In the genomic region with DNA sequence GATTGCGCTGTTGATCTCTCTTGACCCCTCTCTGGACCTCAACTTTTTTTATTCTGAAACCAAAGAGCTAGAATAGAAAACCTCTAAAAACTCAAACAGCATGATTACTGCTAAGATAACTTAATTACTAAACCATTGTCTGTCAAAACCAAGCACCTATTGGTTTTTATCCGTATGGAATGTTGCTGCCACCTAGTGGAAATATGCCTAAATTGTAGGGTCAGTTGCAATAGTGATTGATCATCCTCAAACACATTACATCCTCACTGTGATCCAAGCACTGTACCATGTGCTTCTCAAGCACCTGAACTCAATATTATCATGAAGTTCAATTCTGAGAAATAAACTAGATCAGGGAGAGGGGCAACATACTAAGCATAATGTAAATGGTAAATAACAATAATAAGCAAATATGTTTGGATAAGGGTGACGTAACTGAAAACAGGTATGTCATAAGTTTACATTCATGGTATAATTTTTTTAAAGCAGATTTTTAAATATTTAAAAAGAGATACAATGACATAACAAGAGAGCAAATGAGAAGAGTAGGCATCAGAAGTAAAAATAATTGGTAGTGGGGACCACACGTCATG, we compare ENCODE assay signal across 8 cellular contexts. TPM values are rescaled to one million over a fixed set of nuclear protein-coding genes. Genes with fewer than 3 reads are reported as not detected.
A peak's percentile ranks its signal among the peaks of the same experiment; 100 is the strongest.
DNase-seq lines count a peak whose midpoint lies in the region; ATAC-seq, FAIRE-seq and TF ChIP-seq lines count a peak whose summit lies in the region.

No MANE protein-coding gene starts in this region.

- H3K9me3 ChIP-seq in left ventricle myocardium inferior (replicated peaks) (no peaks in the 10 kb centered on the region), H1 (ENCODE audit: insufficient read depth in 2 of 2, low read depth in 1 of 2, low read length in 1 of 2) (no peaks in the 10 kb centered on the region), neuronal stem cell (replicated peaks in 1 of 2; ENCODE audit: control insufficient read depth in 2 of 2, insufficient read depth in 1 of 2, low read depth in 1 of 2, low read length in 2 of 2) (no peaks in the 10 kb centered on the region), ovary (no peaks in the 10 kb centered on the region)

- H3K23me2 ChIP-seq in H1 (ENCODE audit: low read depth, low read length) = peaks cover 2% of the 10 kb centered on the region; the same call in 1 of the 2 replicates

- no peak overlapping the region for H3K14ac ChIP-seq in H1 (ENCODE audit: insufficient read length)
- H3K14ac ChIP-seq in neuronal stem cell (ENCODE audit: low read length) = no peak overlapping the region

- no peaks in the 10 kb centered on the region for H3K79me2 ChIP-seq in H1 (ENCODE audit: control insufficient read depth in 1 of 2, insufficient read depth in 2 of 2, low read length in 2 of 2)

- no peak overlapping the region for H3K4ac ChIP-seq in H1 (replicated peaks; ENCODE audit: insufficient read length, low read depth, low read length)
- no peak overlapping the region for H3K4ac ChIP-seq in neuronal stem cell (ENCODE audit: low read length)

- H2BK120ac ChIP-seq in H1 (replicated peaks; ENCODE audit: low read depth, low read length) (no peak overlapping the region), neuronal stem cell (ENCODE audit: low read depth, low read length) (no peak overlapping the region)

- H4K5ac ChIP-seq in H1 (ENCODE audit: insufficient read length, low read depth, low read length) = no peak overlapping the region

- H2BK12ac ChIP-seq in H1 (ENCODE audit: low read depth, low read length) = no peak overlapping the region
- no peak overlapping the region for H2BK12ac ChIP-seq in neuronal stem cell (ENCODE audit: low read length)

- no peak overlapping the region for H2BK15ac ChIP-seq in H1 (ENCODE audit: low read length)
- H2BK15ac ChIP-seq in neuronal stem cell (ENCODE audit: low read length) = no peak overlapping the region

- no peak overlapping the region for H2BK5ac ChIP-seq in H1 (ENCODE audit: low read depth, low read length)
- H2BK5ac ChIP-seq in neuronal stem cell (ENCODE audit: low read length) = no peak overlapping the region

- TF ChIP-seq EP300 in H1 (IDR thresholded peaks at IDR 0.05; ENCODE audit: borderline replicate concordance in 1 of 2, low read depth in 2 of 2, low read length in 2 of 2) = no peak
- TF ChIP-seq EP300 in ovary (IDR thresholded peaks at IDR 0.05) = no peak

- no peak overlapping the region for H3K9ac ChIP-seq in H1 (replicated peaks in 1 of 4; ENCODE audit: extremely low read depth in 1 of 4, low read depth in 3 of 4, low read length in 3 of 4)
- H3K9ac ChIP-seq in neuronal stem cell (ENCODE audit: low read depth, low read length, poor library complexity) = no peak overlapping the region

- no peaks in the 10 kb centered on the region for H3K4me1 ChIP-seq in left ventricle myocardium inferior
- peaks cover 3 to 5% (median 4%) of the 10 kb centered on the region in 4 experiments; a peak in 6 of 7 replicates for H3K4me1 ChIP-seq in H1 (replicated peaks in 1 of 4; ENCODE audit: control insufficient read depth in 3 of 4, insufficient read depth in 4 of 4, low read length in 3 of 4)
- peaks cover 6% of the 10 kb centered on the region in 2 donors for H3K4me1 ChIP-seq in neuronal stem cell (ENCODE audit: control insufficient read depth in 2 of 2, insufficient read depth in 1 of 2, low read depth in 1 of 2, low read length in 2 of 2)
- no peaks in the 10 kb centered on the region for H3K4me1 ChIP-seq in ovary (ENCODE audit: insufficient read depth)

- H3K23ac ChIP-seq in H1 (ENCODE audit: insufficient read length) (no peak overlapping the region), neuronal stem cell (ENCODE audit: low read depth, low read length, poor library complexity) (no peak overlapping the region)

- FAIRE-seq in H1 (lab: Jason Lieb, UNC) = peak; percentile 98

- intact Hi-C loops in left ventricle myocardium inferior (cut with micrococcal nuclease) = loop anchor here (10.0 kb wide), 1 partner anchor 255 kb away; a partner anchor contains a TSS
- intact Hi-C loops in left cardiac atrium (cut with DNase I) = loop anchor here in 1 of 2 donors (10.0 kb wide), 1 partner anchor 235 kb away; no protein-coding TSS in a partner anchor
- intact Hi-C loops in ovary (cut with DNase I) = no loop called here

- H4K91ac ChIP-seq in H1 (replicated peaks; ENCODE audit: insufficient read length, low read length) (no peak overlapping the region), neuronal stem cell (ENCODE audit: low read depth, low read length, poor library complexity) (no peak overlapping the region)

- ATAC-seq in left cardiac atrium = no peak
- ATAC-seq in GM21786 (IDR thresholded peaks at IDR 0.05; ENCODE audit: unreplicated experiment) = peak; percentile 70
- ATAC-seq in SK-N-SH treated with all-trans-retinoic acid at 6 μM for 48 hours = peak; percentile 61

- H2AFZ ChIP-seq in H1 (ENCODE audit: low read length) (no peak overlapping the region), neuronal stem cell (ENCODE audit: low read length) (no peak overlapping the region)

- DNase-seq in left ventricle myocardium inferior (no peak), left cardiac atrium (no peak), LNCaP clone FGC (ENCODE audit: low read depth) (peak; percentile 32), H1 (ENCODE audit: low read depth in 1 of 2, low spot score in 2 of 2) (peak in 1 of 2 experiments; percentile 48), neuronal stem cell (ENCODE audit: low spot score) (peak; percentile 76), ovary (no peak)

- H2AK5ac ChIP-seq in H1 (ENCODE audit: low read depth, low read length) (no peak overlapping the region), neuronal stem cell (ENCODE audit: low read depth, low read length) (no peak overlapping the region)

- no peak overlapping the region for H3K56ac ChIP-seq in H1 (replicated peaks; ENCODE audit: insufficient read length, low read depth, low read length)

- H3K79me1 ChIP-seq in H1 (ENCODE audit: low read depth, low read length) = no peaks in the 10 kb centered on the region
- no peaks in the 10 kb centered on the region for H3K79me1 ChIP-seq in neuronal stem cell (ENCODE audit: low read depth, low read length)

- peak; percentile 67 for TF ChIP-seq CTCF in left ventricle myocardium inferior (IDR thresholded peaks at IDR 0.05; ENCODE audit: borderline replicate concordance)
- peak; percentile 81 for TF ChIP-seq CTCF in LNCaP clone FGC (IDR thresholded peaks at IDR 0.05; ENCODE audit: control insufficient read depth, extremely low read depth, insufficient read depth)
- TF ChIP-seq CTCF in H1 (IDR thresholded peaks at IDR 0.05; ENCODE audit: control extremely low read depth in 1 of 3, insufficient read depth in 1 of 3, low read depth in 1 of 3, low read length in 3 of 3) = peak in 2 of 3 experiments; percentile 66 to 84; a peak in 2 of 4 replicates
- TF ChIP-seq CTCF in ovary (IDR thresholded peaks at IDR 0.05) = peak in 1 of 3 donors; percentile 8

- peaks cover 14% of the 10 kb centered on the region for H3K27me3 ChIP-seq in left ventricle myocardium inferior (ENCODE audit: low read depth)
- no peaks in the 10 kb centered on the region for H3K27me3 ChIP-seq in H1 (replicated peaks in 1 of 4; ENCODE audit: control insufficient read depth in 3 of 4, extremely low read depth in 1 of 4, insufficient read depth in 3 of 4, low read length in 3 of 4)
- H3K27me3 ChIP-seq in neuronal stem cell (ENCODE audit: control insufficient read depth in 3 of 3, insufficient read depth in 3 of 3, low read depth in 1 of 3, low read length in 3 of 3) = no peaks in the 10 kb centered on the region
- H3K27me3 ChIP-seq in ovary = no peaks in the 10 kb centered on the region

- no peaks in the 10 kb centered on the region for H4K20me1 ChIP-seq in H1 (replicated peaks in 1 of 2; ENCODE audit: control insufficient read depth in 1 of 2, insufficient read depth in 2 of 2, low read length in 2 of 2)

- TF ChIP-seq POLR2A in H1 (IDR thresholded peaks at IDR 0.05; ENCODE audit: control extremely low read depth in 1 of 2, low read depth in 2 of 2, low read length in 2 of 2) (no peak), ovary (IDR thresholded peaks at IDR 0.05) (no peak)

- POLR2A ChIA-PET in H1 (lab: Charles Lee; ENCODE audit: partially characterized antibody) = no interaction called here

- 67% methylated on average over 4 of the region's 4 CpGs; no CpG with 5 or more reads in 1 of the 2 experiments for WGBS in H1 (ENCODE audit: extremely low coverage in 1 of 2, insufficient coverage in 1 of 2, insufficient read length in 1 of 2, insufficient replicate concordance in 2 of 2, low coverage in 1 of 2, low lambda C conversion rate in 2 of 2, missing lambda C conversion rate in 1 of 2), 2 experiments
- WGBS in neuronal stem cell (ENCODE audit: extremely low coverage in 2 of 2, insufficient read length in 2 of 2, insufficient replicate concordance in 1 of 2), 2 donors = no CpG with 5 or more reads among the region's 4 CpGs
- WGBS in ovary, 3 donors = 60 to 67% (median 66%) methylated on average over 4 of the region's 4 CpGs

- H3K18ac ChIP-seq in H1 (ENCODE audit: extremely low read depth, low read length) (no peak overlapping the region), neuronal stem cell (ENCODE audit: low read length) (no peak overlapping the region)

- H4K8ac ChIP-seq in H1 (ENCODE audit: extremely low read depth, insufficient read depth, low read length) (no peak overlapping the region), neuronal stem cell (ENCODE audit: low read depth, low read length) (no peak overlapping the region)

- CTCF ChIA-PET in H1 (lab: Charles Lee; ENCODE audit: partially characterized antibody) = interaction anchor here (0.6 to 7.4 kb wide), 31 partner anchors 10 to 647 kb away, joined by 3 to 74 read pairs (median 4); a partner anchor contains a TSS

- H2BK20ac ChIP-seq in H1 (ENCODE audit: low read length) = no peak overlapping the region

- H3K4me2 ChIP-seq in H1 (ENCODE audit: insufficient read depth in 1 of 2, low read depth in 2 of 2, low read length in 2 of 2) (no peak overlapping the region), neuronal stem cell (ENCODE audit: insufficient read depth, low read length, poor library complexity, severe bottlenecking) (no peak overlapping the region)

- H3K4me3 ChIP-seq in left ventricle myocardium inferior = no peak overlapping the region
- H3K4me3 ChIP-seq in LNCaP clone FGC (ENCODE audit: low read depth, low read length) = no peak overlapping the region
- no peak overlapping the region for H3K4me3 ChIP-seq in H1 (ENCODE audit: extremely low read depth in 1 of 4, insufficient read depth in 2 of 4, low read depth in 3 of 4, low read length in 4 of 4)
- H3K4me3 ChIP-seq in neuronal stem cell (ENCODE audit: low read length in 2 of 2) = no peak overlapping the region
- H3K4me3 ChIP-seq in ovary = no peak overlapping the region

- no peak overlapping the region for H3K27ac ChIP-seq in left ventricle myocardium inferior (replicated peaks)
- no peak overlapping the region for H3K27ac ChIP-seq in H1 (ENCODE audit: low read depth, low read length)
- no peak overlapping the region for H3K27ac ChIP-seq in neuronal stem cell (replicated peaks; ENCODE audit: low read length)
- H3K27ac ChIP-seq in ovary = no peak overlapping the region

- no peaks in the 10 kb centered on the region for H3K36me3 ChIP-seq in left ventricle myocardium inferior
- H3K36me3 ChIP-seq in H1 (ENCODE audit: control insufficient read depth in 2 of 4, insufficient read depth in 4 of 4, low read length in 3 of 4) = no peaks in the 10 kb centered on the region
- H3K36me3 ChIP-seq in neuronal stem cell (replicated peaks in 1 of 2; ENCODE audit: control insufficient read depth in 2 of 2, insufficient read depth in 2 of 2, low read length in 2 of 2) = no peaks in the 10 kb centered on the region
- H3K36me3 ChIP-seq in ovary = no peaks in the 10 kb centered on the region

- TF ChIP-seq RAD21 in H1 (IDR thresholded peaks at IDR 0.05 in 1 of 2, conservative IDR thresholded peaks at IDR 0.05 in 1 of 2; ENCODE audit: low read depth in 2 of 2, low read length in 2 of 2) = peak; percentile 92

RNA-seq across cellular contexts. Expression of a gene that starts 3.8 kb away (rescaled TPM):
- total RNA-seq in left ventricle myocardium inferior (not detected), left cardiac atrium (not detected), ovary (not detected)
- total RNA-seq in H1 (2021; fragmentation: NEBNext Ultra II Directional; extraction: Animal tissue kit (Norgen Biotek cat#: 25700)) = not detected in 2 replicates
- polyA plus RNA-seq in H1 (2011; rRNA removed) (not detected in 2 replicates), ovary (not detected)
- 0.01 TPM for polyA plus RNA-seq in H1 (2011; cell fraction: cytosol; rRNA removed)
- polyA plus RNA-seq in H1 (2011; cell fraction: nucleus; rRNA removed) = not detected
- polyA plus RNA-seq in H1 (2012, experiment 1 of 2) = not detected in 4 replicates
- not detected for polyA plus RNA-seq in H1 (2012, experiment 2 of 2)
- polyA plus RNA-seq in H1 (2013, experiment 1 of 2) = under 0.01 TPM
- 0.02 TPM for polyA plus RNA-seq in H1 (2013, experiment 2 of 2)
- polyA minus RNA-seq in H1 (2011; rRNA and poly(A)+ RNA removed) = not detected in 2 replicates
- polyA minus RNA-seq in H1 (2011; cell fraction: cytosol; rRNA and poly(A)+ RNA removed) = not detected
- polyA minus RNA-seq in H1 (2011; cell fraction: nucleus; rRNA and poly(A)+ RNA removed) = not detected
- not detected for polyA plus RNA-seq in neuronal stem cell (2013, experiment 1 of 2)
- polyA plus RNA-seq in neuronal stem cell (2013, experiment 2 of 2) = under 0.01 TPM

RNA-seq across cellular contexts. Expression of a gene that starts 6.2 kb away (rescaled TPM):
- total RNA-seq in left ventricle myocardium inferior = not detected
- not detected for total RNA-seq in left cardiac atrium
- not detected in 2 replicates for total RNA-seq in H1 (2021; fragmentation: NEBNext Ultra II Directional; extraction: Animal tissue kit (Norgen Biotek cat#: 25700))
- 0.05 TPM in 1 of 2 replicates, not detected in the other for polyA plus RNA-seq in H1 (2011; rRNA removed)
- polyA plus RNA-seq in H1 (2011; cell fraction: cytosol; rRNA removed) = 0.03 TPM
- polyA plus RNA-seq in H1 (2011; cell fraction: nucleus; rRNA removed) = 0.21 TPM
- polyA plus RNA-seq in H1 (2012, experiment 1 of 2) = not detected in 4 replicates
- not detected for polyA plus RNA-seq in H1 (2012, experiment 2 of 2)
- polyA plus RNA-seq in H1 (2013, experiment 1 of 2) = under 0.01 TPM
- 0.04 TPM for polyA plus RNA-seq in H1 (2013, experiment 2 of 2)
- 0.16 and 1.0 TPM in 2 replicates for polyA minus RNA-seq in H1 (2011; rRNA and poly(A)+ RNA removed)
- not detected for polyA minus RNA-seq in H1 (2011; cell fraction: cytosol; rRNA and poly(A)+ RNA removed)
- polyA minus RNA-seq in H1 (2011; cell fraction: nucleus; rRNA and poly(A)+ RNA removed) = 0.10 TPM
- polyA plus RNA-seq in neuronal stem cell (2013, experiment 1 of 2) = 0.24 TPM
- 0.19 TPM for polyA plus RNA-seq in neuronal stem cell (2013, experiment 2 of 2)
- total RNA-seq in ovary = not detected
- polyA plus RNA-seq in ovary = not detected

RNA-seq across cellular contexts. Expression of a gene that starts 26.7 kb away (rescaled TPM):
- total RNA-seq in left ventricle myocardium inferior = not detected
- not detected for total RNA-seq in left cardiac atrium
- not detected in 2 replicates for total RNA-seq in H1 (2021; fragmentation: NEBNext Ultra II Directional; extraction: Animal tissue kit (Norgen Biotek cat#: 25700))
- polyA plus RNA-seq in H1 (2011; rRNA removed) = not detected in 2 replicates
- polyA plus RNA-seq in H1 (2011; cell fraction: cytosol; rRNA removed) = not detected
- polyA plus RNA-seq in H1 (2011; cell fraction: nucleus; rRNA removed) = not detected
- polyA plus RNA-seq in H1 (2012, experiment 1 of 2) = not detected in 4 replicates
- polyA plus RNA-seq in H1 (2012, experiment 2 of 2) = not detected
- polyA plus RNA-seq in H1 (2013, experiment 1 of 2) = not detected
- not detected for polyA plus RNA-seq in H1 (2013, experiment 2 of 2)
- not detected in 2 replicates for polyA minus RNA-seq in H1 (2011; rRNA and poly(A)+ RNA removed)
- polyA minus RNA-seq in H1 (2011; cell fraction: cytosol; rRNA and poly(A)+ RNA removed) = not detected
- polyA minus RNA-seq in H1 (2011; cell fraction: nucleus; rRNA and poly(A)+ RNA removed) = not detected
- not detected for polyA plus RNA-seq in neuronal stem cell (2013, experiment 1 of 2)
- not detected for polyA plus RNA-seq in neuronal stem cell (2013, experiment 2 of 2)
- not detected for total RNA-seq in ovary
- polyA plus RNA-seq in ovary = not detected

RNA-seq across cellular contexts. Expression of a gene that starts 43.1 kb away (rescaled TPM):
- total RNA-seq in left ventricle myocardium inferior (not detected), left cardiac atrium (not detected), ovary (not detected)
- total RNA-seq in H1 (2021; fragmentation: NEBNext Ultra II Directional; extraction: Animal tissue kit (Norgen Biotek cat#: 25700)) = not detected in 2 replicates
- polyA plus RNA-seq in H1 (2011; rRNA removed) (not detected in 2 replicates), ovary (not detected)
- not detected for polyA plus RNA-seq in H1 (2011; cell fraction: cytosol; rRNA removed)
- polyA plus RNA-seq in H1 (2011; cell fraction: nucleus; rRNA removed) = not detected
- not detected in 4 replicates for polyA plus RNA-seq in H1 (2012, experiment 1 of 2)
- polyA plus RNA-seq in H1 (2012, experiment 2 of 2) = not detected
- polyA plus RNA-seq in H1 (2013, experiment 1 of 2) = not detected
- polyA plus RNA-seq in H1 (2013, experiment 2 of 2) = not detected
- polyA minus RNA-seq in H1 (2011; rRNA and poly(A)+ RNA removed) = not detected in 2 replicates
- not detected for polyA minus RNA-seq in H1 (2011; cell fraction: cytosol; rRNA and poly(A)+ RNA removed)
- polyA minus RNA-seq in H1 (2011; cell fraction: nucleus; rRNA and poly(A)+ RNA removed) = not detected
- 0.25 TPM for polyA plus RNA-seq in neuronal stem cell (2013, experiment 1 of 2)
- 0.14 TPM for polyA plus RNA-seq in neuronal stem cell (2013, experiment 2 of 2)

Comparison
In these comparisons a context has a peak if more than half of its experiments do, and no peak if none do; other contexts are left out.
1. DNase-seq: peak in LNCaP clone FGC (single experiment) and neuronal stem cell (single experiment); none in left ventricle myocardium inferior (single experiment), left cardiac atrium (single experiment) and ovary (0 of 5).
2. ATAC-seq: peak in GM21786 (single experiment) and SK-N-SH treated with all-trans-retinoic acid at 6 μM for 48 hours (single experiment); none in left cardiac atrium (0 of 2).